In the genomic region with DNA sequence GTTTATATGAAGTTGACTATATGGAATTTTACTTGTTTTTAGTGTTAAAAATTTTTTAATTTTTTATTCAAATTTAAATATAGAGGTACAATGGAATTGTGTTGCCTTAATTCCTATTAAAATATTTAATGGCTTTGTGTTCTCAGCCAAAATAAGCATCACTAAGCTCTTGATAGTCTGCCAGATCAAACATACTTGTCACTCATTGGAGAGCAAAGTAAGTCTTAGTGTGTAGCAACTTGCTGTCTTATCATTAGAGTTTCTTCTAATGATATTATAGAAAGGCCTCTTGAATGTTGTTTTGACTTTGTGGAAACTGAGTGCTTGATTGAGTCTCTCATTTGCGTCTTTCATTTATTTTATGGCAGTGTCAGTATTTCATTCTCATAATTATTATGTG, we compare ENCODE assay signal across 15 cellular contexts. TPM values are rescaled to one million over a fixed set of nuclear protein-coding genes. Genes with fewer than 3 reads are reported as not detected.
DNase-seq lines count a peak whose midpoint lies in the region; ATAC-seq and TF ChIP-seq lines count a peak whose summit lies in the region.
"Had no signal": no experiment of that assay in that cellular context is flagged by ENCODE, and none has a peak within 500 bp of the region (broad histone marks: within the 10 kb centered on the region; RNA-seq: fewer than 3 reads in every experiment).

No MANE protein-coding gene starts in this region.

- no peaks in the 10 kb centered on the region for H3K27me3 ChIP-seq in RWPE2 (ENCODE audit: insufficient read depth, poor library complexity, severe bottlenecking)
- H3K27me3 ChIP-seq in foreskin keratinocyte, result no peaks in the 10 kb centered on the region
- no peaks in the 10 kb centered on the region for H3K27me3 ChIP-seq in SK-N-SH (ENCODE audit: insufficient read depth)
- H3K27me3 ChIP-seq: SJSA1 had no signal

- H3K9me3 ChIP-seq in RWPE2 (ENCODE audit: severe bottlenecking) (no peaks in the 10 kb centered on the region), SK-N-SH (no peaks in the 10 kb centered on the region)
- H3K9me3 ChIP-seq: HAP-1, SJSA1 had no signal

- H3K9me2 ChIP-seq in SK-N-SH, result no peaks in the 10 kb centered on the region

- peak overlapping the region; percentile 21 for H3K27ac Mint-ChIP-seq in activated naive CD4-positive, alpha-beta T cell treated with anti-CD3 and anti-CD28 coated beads for 36 hours

- TF ChIP-seq CTCF in RWPE2 (IDR thresholded peaks at IDR 0.05; ENCODE audit: poor library complexity, severe bottlenecking), result no peak
- TF ChIP-seq CTCF in foreskin keratinocyte (conservative IDR thresholded peaks at IDR 0.05), result no peak
- no peak for TF ChIP-seq CTCF in SK-N-SH (IDR thresholded peaks at IDR 0.05)

- H3K4me3 Mint-ChIP-seq in activated naive CD4-positive, alpha-beta T cell treated with anti-CD3 and anti-CD28 coated beads for 36 hours, result no peak overlapping the region
- H3K4me3 Mint-ChIP-seq: CD14-positive monocyte had no signal

- WGBS in SK-N-SH (ENCODE audit: low lambda C conversion rate), result 92% methylated on average over 1 of the region's 1 CpG

- POLR2A ChIA-PET in SK-N-SH (lab: Yijun Ruan, JAX), result no interaction called here

- no peaks in the 10 kb centered on the region for H3K9me3 Mint-ChIP-seq in activated naive CD4-positive, alpha-beta T cell treated with anti-CD3 and anti-CD28 coated beads for 36 hours
- H3K9me3 Mint-ChIP-seq: CD14-positive monocyte had no signal

- H3K27ac ChIP-seq in RWPE2 (ENCODE audit: poor library complexity, severe bottlenecking) (peak overlapping the region; percentile 49), foreskin keratinocyte (peak overlapping the region; percentile 10), SK-N-SH (ENCODE audit: low read depth in 2 of 2, low read length in 1 of 2) (no peak overlapping the region)
- H3K27ac ChIP-seq: SJSA1 had no signal

- no peak for DNase-seq in activated naive CD4-positive, alpha-beta T cell treated with anti-CD3 and anti-CD28 coated beads for 36 hours
- DNase-seq in activated naive CD4-positive, alpha-beta T cell (lab: John Stamatoyannopoulos, UW), result no peak
- no peak for DNase-seq in RWPE2 (ENCODE audit: low spot score)
- no peak for DNase-seq in foreskin keratinocyte
- DNase-seq in activated gamma-delta T cell treated with Interleukin-2 at 50 U/mL for 16 hours, result no peak
- no peak for DNase-seq in SK-N-SH
- no peak for DNase-seq in HUDEP-2 (lab: John Stamatoyannopoulos, UW; ENCODE audit: unreplicated experiment in 76 of 76)
- DNase-seq: ACHN, AML-193, NCI-H1417 treated with DMSO at 0.1 percent for 48 hours, NCI-H1930, NCI-H69 had no signal

- no peak for TF ChIP-seq RAD21 in SK-N-SH (IDR thresholded peaks at IDR 0.05; ENCODE audit: low read length)

- peaks cover 44% of the 10 kb centered on the region for H3K36me3 Mint-ChIP-seq in activated naive CD4-positive, alpha-beta T cell treated with anti-CD3 and anti-CD28 coated beads for 36 hours (ENCODE audit: low read depth)

- no peaks in the 10 kb centered on the region for H3F3A ChIP-seq in SK-N-SH (replicated peaks; ENCODE audit: insufficient read depth)

- peaks cover 15% of the 10 kb centered on the region for H3K4me1 Mint-ChIP-seq in activated naive CD4-positive, alpha-beta T cell treated with anti-CD3 and anti-CD28 coated beads for 36 hours (ENCODE audit: low read depth)
- H3K4me1 Mint-ChIP-seq: CD14-positive monocyte had no signal

- H3K4me3 ChIP-seq in RWPE2 (ENCODE audit: severe bottlenecking), result no peak overlapping the region
- H3K4me3 ChIP-seq in SK-N-SH (ENCODE audit: low read depth in 2 of 2, low read length in 1 of 2), result no peak overlapping the region
- H3K4me3 ChIP-seq: HAP-1, SJSA1 had no signal

- H3K9ac ChIP-seq in SK-N-SH, result no peak overlapping the region

- intact Hi-C loops in activated naive CD4-positive, alpha-beta T cell treated with anti-CD3 and anti-CD28 coated beads for 36 hours (cut with micrococcal nuclease), result no loop called here

- H3K4me2 ChIP-seq in SK-N-SH, result no peak overlapping the region

- H3K4me1 ChIP-seq in RWPE2 (ENCODE audit: insufficient read depth, poor library complexity, severe bottlenecking) (peaks cover 13% of the 10 kb centered on the region), foreskin keratinocyte (peaks cover 4% of the 10 kb centered on the region), SK-N-SH (ENCODE audit: control insufficient read depth in 1 of 2, insufficient read depth in 2 of 2, low read depth in 1 of 2, low read length in 1 of 2) (no peaks in the 10 kb centered on the region)
- H3K4me1 ChIP-seq: HAP-1, SJSA1 had no signal

- H3K79me2 ChIP-seq in SK-N-SH (ENCODE audit: insufficient read depth), result peaks cover 60% of the 10 kb centered on the region

- CTCF ChIA-PET in activated naive CD4-positive, alpha-beta T cell treated with anti-CD3 and anti-CD28 coated beads for 36 hours (lab: Charles Lee), result no interaction called here
- CTCF ChIA-PET in SK-N-SH (lab: Yijun Ruan, JAX), result interaction anchor here (0.8 kb wide), 1 partner anchor 8 kb away, joined by 3 read pairs; no protein-coding TSS in a partner anchor

- ATAC-seq in RWPE2 (ENCODE audit: low read depth), result no peak
- ATAC-seq in foreskin keratinocyte, result no peak

- H4K20me1 ChIP-seq in SK-N-SH (ENCODE audit: insufficient read depth), result no peaks in the 10 kb centered on the region

- no peaks in the 10 kb centered on the region for H3K27me3 Mint-ChIP-seq in activated naive CD4-positive, alpha-beta T cell treated with anti-CD3 and anti-CD28 coated beads for 36 hours (ENCODE audit: low read depth)

- no peak for TF ChIP-seq EP300 in SK-N-SH (IDR thresholded peaks at IDR 0.05; ENCODE audit: borderline replicate concordance in 1 of 2, low read depth in 1 of 2, low read length in 1 of 2)

- H3K36me3 ChIP-seq in RWPE2 (ENCODE audit: low read depth) (peaks cover 95% of the 10 kb centered on the region), SK-N-SH (replicated peaks in 1 of 2; ENCODE audit: control insufficient read depth in 1 of 2, insufficient read depth in 2 of 2, low read length in 1 of 2) (peaks cover 65 to 91% of the 10 kb centered on the region in 2 experiments)

- H2AFZ ChIP-seq in SK-N-SH (ENCODE audit: low read depth), result no peak overlapping the region

TF ChIP-seq in SK-N-SH, 30 proteins besides CTCF, POLR2A, EP300 and RAD21 (continues in another document):
- TF ChIP-seq, protein P1, sequence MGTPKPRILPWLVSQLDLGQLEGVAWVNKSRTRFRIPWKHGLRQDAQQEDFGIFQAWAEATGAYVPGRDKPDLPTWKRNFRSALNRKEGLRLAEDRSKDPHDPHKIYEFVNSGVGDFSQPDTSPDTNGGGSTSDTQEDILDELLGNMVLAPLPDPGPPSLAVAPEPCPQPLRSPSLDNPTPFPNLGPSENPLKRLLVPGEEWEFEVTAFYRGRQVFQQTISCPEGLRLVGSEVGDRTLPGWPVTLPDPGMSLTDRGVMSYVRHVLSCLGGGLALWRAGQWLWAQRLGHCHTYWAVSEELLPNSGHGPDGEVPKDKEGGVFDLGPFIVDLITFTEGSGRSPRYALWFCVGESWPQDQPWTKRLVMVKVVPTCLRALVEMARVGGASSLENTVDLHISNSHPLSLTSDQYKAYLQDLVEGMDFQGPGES (IDR thresholded peaks at IDR 0.05; ENCODE audit: low read depth, low read length), result no peak
- TF ChIP-seq SIN3A (IDR thresholded peaks at IDR 0.05; ENCODE audit: borderline replicate concordance, low read depth, low read length) (no peak), NFIC (IDR thresholded peaks at IDR 0.05; ENCODE audit: borderline replicate concordance) (no peak), RXRA (IDR thresholded peaks at IDR 0.05; ENCODE audit: borderline replicate concordance, low read depth) (no peak), EZH2phosphoT487 (IDR thresholded peaks at IDR 0.05; ENCODE audit: borderline replicate concordance, low read depth) (no peak), FOSL2 (IDR thresholded peaks at IDR 0.05; ENCODE audit: borderline replicate concordance, low read depth) (no peak), RFX5 (IDR thresholded peaks at IDR 0.05; ENCODE audit: low read length) (no peak), FOXM1 (IDR thresholded peaks at IDR 0.05; ENCODE audit: low read depth) (no peak), USF1 (IDR thresholded peaks at IDR 0.05; ENCODE audit: borderline replicate concordance, low read depth) (no peak), ELF1 (IDR thresholded peaks at IDR 0.05) (no peak)
- TF ChIP-seq, protein P2, sequence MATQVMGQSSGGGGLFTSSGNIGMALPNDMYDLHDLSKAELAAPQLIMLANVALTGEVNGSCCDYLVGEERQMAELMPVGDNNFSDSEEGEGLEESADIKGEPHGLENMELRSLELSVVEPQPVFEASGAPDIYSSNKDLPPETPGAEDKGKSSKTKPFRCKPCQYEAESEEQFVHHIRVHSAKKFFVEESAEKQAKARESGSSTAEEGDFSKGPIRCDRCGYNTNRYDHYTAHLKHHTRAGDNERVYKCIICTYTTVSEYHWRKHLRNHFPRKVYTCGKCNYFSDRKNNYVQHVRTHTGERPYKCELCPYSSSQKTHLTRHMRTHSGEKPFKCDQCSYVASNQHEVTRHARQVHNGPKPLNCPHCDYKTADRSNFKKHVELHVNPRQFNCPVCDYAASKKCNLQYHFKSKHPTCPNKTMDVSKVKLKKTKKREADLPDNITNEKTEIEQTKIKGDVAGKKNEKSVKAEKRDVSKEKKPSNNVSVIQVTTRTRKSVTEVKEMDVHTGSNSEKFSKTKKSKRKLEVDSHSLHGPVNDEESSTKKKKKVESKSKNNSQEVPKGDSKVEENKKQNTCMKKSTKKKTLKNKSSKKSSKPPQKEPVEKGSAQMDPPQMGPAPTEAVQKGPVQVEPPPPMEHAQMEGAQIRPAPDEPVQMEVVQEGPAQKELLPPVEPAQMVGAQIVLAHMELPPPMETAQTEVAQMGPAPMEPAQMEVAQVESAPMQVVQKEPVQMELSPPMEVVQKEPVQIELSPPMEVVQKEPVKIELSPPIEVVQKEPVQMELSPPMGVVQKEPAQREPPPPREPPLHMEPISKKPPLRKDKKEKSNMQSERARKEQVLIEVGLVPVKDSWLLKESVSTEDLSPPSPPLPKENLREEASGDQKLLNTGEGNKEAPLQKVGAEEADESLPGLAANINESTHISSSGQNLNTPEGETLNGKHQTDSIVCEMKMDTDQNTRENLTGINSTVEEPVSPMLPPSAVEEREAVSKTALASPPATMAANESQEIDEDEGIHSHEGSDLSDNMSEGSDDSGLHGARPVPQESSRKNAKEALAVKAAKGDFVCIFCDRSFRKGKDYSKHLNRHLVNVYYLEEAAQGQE (IDR thresholded peaks at IDR 0.05; ENCODE audit: low read depth, low read length), result no peak

RNA-seq across cellular contexts. Expression of gene SFSWAP, which starts 10.7 kb away (rescaled TPM):
- total RNA-seq in activated naive CD4-positive, alpha-beta T cell treated with anti-CD3 and anti-CD28 coated beads for 36 hours, result 10 to 100 TPM; 51.3 TPM
- 25.6 and 25.8 TPM in 2 replicates for total RNA-seq in foreskin keratinocyte
- polyA plus RNA-seq in foreskin keratinocyte (15.6 and 18.5 TPM in 2 replicates), SK-N-SH (2012; rRNA removed) (27.9 and 30.3 TPM in 2 replicates)
- 13.5 and 14.0 TPM in 2 replicates for polyA plus RNA-seq in SK-N-SH (2012; cell fraction: cytosol; rRNA removed)
- polyA plus RNA-seq in SK-N-SH (2012; cell fraction: nucleus; rRNA removed), result 155 and 180 TPM in 2 replicates

Comparison
In these comparisons a context has a peak if more than half of its experiments do, and no peak if none do; other contexts are left out.
1. H3K27ac ChIP-seq: peak in RWPE2 (single experiment) and foreskin keratinocyte (single experiment); none in SK-N-SH (0 of 2).